9 cellular contexts compared by ENCODE assay signal in genomic region chr17:3722716-3723115, GRCh38. TPM values are rescaled to one million over a fixed set of nuclear protein-coding genes. Genes with fewer than 3 reads are reported as not detected.
DNase-seq lines count a peak whose midpoint lies in the region; ATAC-seq and TF ChIP-seq lines count a peak whose summit lies in the region.
"Had no signal": no experiment of that assay in that cellular context is flagged by ENCODE, and none has a peak within 500 bp of the region (broad histone marks: within the 10 kb centered on the region; RNA-seq: fewer than 3 reads in every experiment).

No MANE protein-coding gene starts in this region.

- H3K27me3 Mint-ChIP-seq in CD4-positive, CD25-positive, alpha-beta regulatory T cell = no peaks in the 10 kb centered on the region
- H3K27me3 Mint-ChIP-seq in effector memory CD8-positive, alpha-beta T cell = no peaks in the 10 kb centered on the region
- no peaks in the 10 kb centered on the region for H3K27me3 Mint-ChIP-seq in neural crest cell (ENCODE audit: low read depth)

- peaks cover 14% of the 10 kb centered on the region for H3K36me3 ChIP-seq in CD4-positive, CD25-positive, alpha-beta regulatory T cell (ENCODE audit: control insufficient read depth, insufficient read depth, low read length)

- DNase-seq in CD4-positive, CD25-positive, alpha-beta regulatory T cell = no peak
- DNase-seq in NB4 (ENCODE audit: low read depth) (no peak), neural crest cell (ENCODE audit: low read depth, low spot score) (no peak), Ammon's horn (ENCODE audit: low spot score) (no peak), erythroblast (lab: John Stamatoyannopoulos, UW) (no peak), activated gamma-delta T cell treated with Interleukin-2 at 50 U/mL for 16 hours (no peak)
- DNase-seq in effector memory CD8-positive, alpha-beta T cell = no peak
- DNase-seq: activated CD4-positive, alpha-beta T cell treated with anti-CD3 and anti-CD28 coated beads, Interleukin-2, amount 50 U/mL, for 4 hours had no signal

- H3K9me3 ChIP-seq in CD4-positive, CD25-positive, alpha-beta regulatory T cell (ENCODE audit: control insufficient read depth in 2 of 2, low read length in 2 of 2) = no peaks in the 10 kb centered on the region

- peak overlapping the region; percentile 95 for H3K4me3 ChIP-seq in CD4-positive, CD25-positive, alpha-beta regulatory T cell (ENCODE audit: low read depth, low read length)
- H3K4me3 ChIP-seq in NB4 (ENCODE audit: low read depth, low read length) = peak overlapping the region; percentile 91

- peak overlapping the region; percentile 75 for H3K27ac ChIP-seq in CD4-positive, CD25-positive, alpha-beta regulatory T cell (ENCODE audit: insufficient read depth, low read length, poor library complexity, severe bottlenecking)

- H3K27ac Mint-ChIP-seq in CD4-positive, CD25-positive, alpha-beta regulatory T cell = peak overlapping the region; percentile 72 to 93 (median 73)
- peak overlapping the region; percentile 53 to 70 for H3K27ac Mint-ChIP-seq in effector memory CD8-positive, alpha-beta T cell
- peak overlapping the region; percentile 98 for H3K27ac Mint-ChIP-seq in neural crest cell (ENCODE audit: unreplicated experiment)

- TF ChIP-seq CTCF in NB4 (IDR thresholded peaks at IDR 0.05; ENCODE audit: low read depth, low read length) = no peak
- TF ChIP-seq CTCF in neural crest cell (conservative IDR thresholded peaks at IDR 0.05) = no peak

- ATAC-seq in CD4-positive, CD25-positive, alpha-beta regulatory T cell (ENCODE audit: low read depth in 2 of 2) = no peak
- no peak for ATAC-seq in effector memory CD8-positive, alpha-beta T cell (replicated peaks)
- no peak for ATAC-seq in GM21619 (IDR thresholded peaks at IDR 0.05; ENCODE audit: unreplicated experiment)

- H3K4me1 ChIP-seq in CD4-positive, CD25-positive, alpha-beta regulatory T cell (ENCODE audit: control insufficient read depth, insufficient read depth, low read length, poor library complexity, severe bottlenecking) = peaks cover 26% of the 10 kb centered on the region

- H3K4me3 Mint-ChIP-seq in CD4-positive, CD25-positive, alpha-beta regulatory T cell = peak overlapping the region; percentile 89 to 98 (median 95)
- H3K4me3 Mint-ChIP-seq in effector memory CD8-positive, alpha-beta T cell = peak overlapping the region; percentile 69 to 87
- peak overlapping the region; percentile 96 for H3K4me3 Mint-ChIP-seq in neural crest cell

- TF ChIP-seq POLR2A in NB4 (IDR thresholded peaks at IDR 0.05; ENCODE audit: extremely low read depth, insufficient read length) (no peak), erythroblast (IDR thresholded peaks at IDR 0.05; ENCODE audit: low read length) (no peak)

- H3K27me3 ChIP-seq in CD4-positive, CD25-positive, alpha-beta regulatory T cell (ENCODE audit: control insufficient read depth, insufficient read depth, low read length) = no peaks in the 10 kb centered on the region

- H3K36me3 Mint-ChIP-seq in CD4-positive, CD25-positive, alpha-beta regulatory T cell = peaks cover 8% of the 10 kb centered on the region
- H3K36me3 Mint-ChIP-seq in effector memory CD8-positive, alpha-beta T cell (ENCODE audit: insufficient read depth) = peaks cover 49% of the 10 kb centered on the region
- H3K36me3 Mint-ChIP-seq in neural crest cell (ENCODE audit: low read depth) = peaks cover 12% of the 10 kb centered on the region

- peaks cover 4 to 58% (median 31%) of the 10 kb centered on the region in 4 donors for H3K4me1 Mint-ChIP-seq in CD4-positive, CD25-positive, alpha-beta regulatory T cell
- peaks cover 20 to 25% of the 10 kb centered on the region in 2 donors for H3K4me1 Mint-ChIP-seq in effector memory CD8-positive, alpha-beta T cell (ENCODE audit: low read depth in 2 of 2)
- H3K4me1 Mint-ChIP-seq in neural crest cell = peaks cover 41% of the 10 kb centered on the region

- no peaks in the 10 kb centered on the region for H3K9me3 Mint-ChIP-seq in CD4-positive, CD25-positive, alpha-beta regulatory T cell
- no peaks in the 10 kb centered on the region for H3K9me3 Mint-ChIP-seq in effector memory CD8-positive, alpha-beta T cell
- H3K9me3 Mint-ChIP-seq in neural crest cell = no peaks in the 10 kb centered on the region

RNA-seq across cellular contexts. Expression of gene HASPIN, which starts 1.0 kb away (rescaled TPM):
- 0.27 TPM for total RNA-seq in CD4-positive, CD25-positive, alpha-beta regulatory T cell
- under 1 TPM; 0.07 to 0.53 (median 0.34) TPM for polyA plus RNA-seq in CD4-positive, CD25-positive, alpha-beta regulatory T cell
- total RNA-seq in neural crest cell = 22.9 and 24.9 TPM in 2 replicates

RNA-seq across cellular contexts. Expression of gene P2RX5, which starts 26.8 kb away (rescaled TPM):
- 16.7 TPM for total RNA-seq in CD4-positive, CD25-positive, alpha-beta regulatory T cell
- polyA plus RNA-seq in CD4-positive, CD25-positive, alpha-beta regulatory T cell = 10 to 100 TPM; 11.8 to 21.0 (median 14.5) TPM
- total RNA-seq in neural crest cell = 0.61 and 1.6 TPM in 2 replicates

RNA-seq across cellular contexts. Expression of gene EMC6, which starts 54.1 kb away (rescaled TPM):
- total RNA-seq in CD4-positive, CD25-positive, alpha-beta regulatory T cell = 27.2 TPM
- polyA plus RNA-seq in CD4-positive, CD25-positive, alpha-beta regulatory T cell = 100 to 1,000 TPM; 112 to 125 (median 117) TPM
- total RNA-seq in neural crest cell = 53.4 and 54.5 TPM in 2 replicates

RNA-seq across cellular contexts. Expression of gene TAX1BP3, which starts 54.3 kb away (rescaled TPM):
- total RNA-seq in CD4-positive, CD25-positive, alpha-beta regulatory T cell = 14.9 TPM
- polyA plus RNA-seq in CD4-positive, CD25-positive, alpha-beta regulatory T cell = 10 to 100 TPM; 33.2 to 43.6 (median 35.7) TPM
- 58.2 and 65.8 TPM in 2 replicates for total RNA-seq in neural crest cell

Comparison
In these comparisons a context has a peak if more than half of its experiments do, and no peak if none do; other contexts are left out.
1. RNA of gene HASPIN, which starts 1.0 kb away (total RNA-seq): 22.9 to 24.9 TPM in neural crest cell; 0.27 TPM in CD4-positive, CD25-positive, alpha-beta regulatory T cell (single experiment); every median in the first group is over 10 times any median in the second.
2. Peak in every context shown above with its lines, with median percentiles within 50 percentile points of each other: H3K27ac Mint-ChIP-seq and H3K4me3 Mint-ChIP-seq.